ENCODE assay signal across 19 cellular contexts in the genomic region with DNA sequence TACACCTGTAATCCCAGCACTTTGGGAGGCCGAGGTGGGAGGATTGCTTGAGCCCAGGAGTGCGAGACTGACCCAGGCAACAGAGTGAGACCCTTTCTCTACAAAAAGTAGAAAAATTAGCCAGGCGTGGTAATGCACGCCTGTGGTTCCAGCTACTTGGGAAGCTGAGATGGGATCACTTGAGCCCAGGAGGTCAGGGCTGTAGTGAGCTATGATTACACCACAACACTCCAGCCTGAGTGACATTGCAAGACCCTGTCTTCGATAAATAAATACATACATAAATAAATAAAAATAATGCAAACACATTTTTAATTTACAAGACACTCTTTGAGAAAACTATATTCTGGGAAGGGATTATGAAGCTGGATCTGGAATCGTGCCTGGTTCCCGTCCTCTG.
DNase-seq lines count a peak whose midpoint lies in the region; ATAC-seq, FAIRE-seq and TF ChIP-seq lines count a peak whose summit lies in the region.
"Had no signal": no experiment of that assay in that cellular context is flagged by ENCODE, and none has a peak within 500 bp of the region (broad histone marks: within the 10 kb centered on the region; RNA-seq: fewer than 3 reads in every experiment).

No MANE protein-coding gene starts in this region.

- H3K27ac ChIP-seq in A549 (peak overlapping the region; percentile 17 to 68), coronary artery (no peak overlapping the region)
- H3K27ac ChIP-seq: BLaER1 treated with 17β-estradiol and CSF1 and Interleukin-3, amounts not matched to agents 10 nM and 100 nM had no signal

- WGBS in A549 (ENCODE audit: missing lambda C conversion rate): 74% methylated on average over 7 of the region's 7 CpGs

- POLR2A ChIA-PET in A549 (lab: Yijun Ruan, JAX): interaction anchor here (1.4 kb wide), 1 partner anchor 236 kb away, joined by 3 read pairs; the partner anchor contains the start of gene BAMBI

- TF ChIP-seq POLR2A in A549 (IDR thresholded peaks at IDR 0.05; ENCODE audit: low read length): no peak

- no peak for TF ChIP-seq EP300 in A549 (IDR thresholded peaks at IDR 0.05)

- CTCF ChIA-PET in A549 (lab: Yijun Ruan, JAX): interaction anchor here (0.8 to 1.7 kb wide), 2 partner anchors 75 to 249 kb away, joined by 3 to 4 read pairs; no protein-coding TSS in a partner anchor

- H3K4me2 ChIP-seq in A549: peak overlapping the region; percentile 65
- H3K4me2 ChIP-seq: BLaER1 treated with 17β-estradiol and CSF1 and Interleukin-3, amounts not matched to agents 10 nM and 100 nM; GM23338 had no signal

- DNase-seq in A549 (ENCODE audit: low read depth in 1 of 2, low spot score in 1 of 2) (no peak), coronary artery (ENCODE audit: low spot score) (peak; percentile 46), left kidney (ENCODE audit: low read depth, low spot score) (peak; percentile 46), renal cortical epithelial cell (ENCODE audit: low read depth) (peak; percentile 56), inferior parietal cortex (ENCODE audit: extremely low spot score) (no peak), NCI-H2081 treated with DMSO at 0.1 percent for 48 hours (lab: John Stamatoyannopoulos, UW) (no peak)
- DNase-seq in activated naive CD4-positive, alpha-beta T cell treated with anti-CD3 and anti-CD28 coated beads, Interleukin-2, amount 50 U/mL, for 16 hours: no peak
- DNase-seq: 8988T; ACHN; CD4-positive, CD25-positive, alpha-beta regulatory T cell; DMS79 treated with DMSO at 0.1 percent for 48 hours; EL; H7 had no signal

- H3K4me3 ChIP-seq in A549: no peak overlapping the region
- no peak overlapping the region for H3K4me3 ChIP-seq in coronary artery
- H3K4me3 ChIP-seq: BLaER1 treated with 17β-estradiol and CSF1 and Interleukin-3, amounts not matched to agents 10 nM and 100 nM; GM23338 had no signal

- TF ChIP-seq CTCF in A549 (IDR thresholded peaks at IDR 0.05) (no peak), coronary artery (IDR thresholded peaks at IDR 0.05) (no peak)

- peak in 1 of 2 experiments; percentile 45; a peak in 3 of 6 replicates for ATAC-seq in A549
- ATAC-seq: GM23338, HepG2 had no signal

- H3K4me1 ChIP-seq in A549: peaks cover 37% of the 10 kb centered on the region

- no peak for FAIRE-seq in A549 (lab: Jason Lieb, UNC)
- FAIRE-seq: G401.6, GM12891, HepG2, HTR-8/SVneo had no signal

- no peak for TF ChIP-seq RAD21 in A549 (conservative IDR thresholded peaks at IDR 0.05 in 1 of 2, IDR thresholded peaks at IDR 0.05 in 1 of 2)

- H3K9me3 ChIP-seq in A549: no peaks in the 10 kb centered on the region

TF ChIP-seq in A549, 52 proteins besides CTCF, POLR2A, EP300 and RAD21:
- no peak for TF ChIP-seq KDM5A (IDR thresholded peaks at IDR 0.05)
- TF ChIP-seq CHD4 (IDR thresholded peaks at IDR 0.05; ENCODE audit: borderline replicate concordance): no peak
- TF ChIP-seq, protein P1, sequence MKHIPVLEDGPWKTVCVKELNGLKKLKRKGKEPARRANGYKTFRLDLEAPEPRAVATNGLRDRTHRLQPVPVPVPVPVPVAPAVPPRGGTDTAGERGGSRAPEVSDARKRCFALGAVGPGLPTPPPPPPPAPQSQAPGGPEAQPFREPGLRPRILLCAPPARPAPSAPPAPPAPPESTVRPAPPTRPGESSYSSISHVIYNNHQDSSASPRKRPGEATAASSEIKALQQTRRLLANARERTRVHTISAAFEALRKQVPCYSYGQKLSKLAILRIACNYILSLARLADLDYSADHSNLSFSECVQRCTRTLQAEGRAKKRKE (CRISPR knock-in tag; IDR thresholded peaks at IDR 0.05; ENCODE audit: low read depth): no peak

Comparison
In these comparisons a context has a peak if more than half of its experiments do, and no peak if none do; other contexts are left out.
1. DNase-seq: peak in coronary artery (single experiment), left kidney (single experiment) and renal cortical epithelial cell (single experiment); none in A549 (0 of 2), inferior parietal cortex (single experiment), activated naive CD4-positive, alpha-beta T cell treated with anti-CD3 and anti-CD28 coated beads, Interleukin-2, amount 50 U/mL, for 16 hours (single experiment) and NCI-H2081 treated with DMSO at 0.1 percent for 48 hours (single experiment).
2. H3K27ac ChIP-seq: peak in A549 (2 of 2); none in coronary artery (0 of 2).